24 cellular contexts compared by ENCODE assay signal in genomic region chr15:56893349-56893678, GRCh38.
"Had no signal": no experiment of that assay in that cellular context is flagged by ENCODE, and none has a peak within 500 bp of the region (broad histone marks: within the 10 kb centered on the region; RNA-seq: fewer than 3 reads in every experiment).

No MANE protein-coding gene starts in this region.

- ATAC-seq: effector memory CD8-positive, alpha-beta T cell; left lung; lower lobe of right lung; stimulated activated naive B cell treated with anti-CD40 and anti-IgM and Interleukin-4, amounts not matched to agents 10 μg/mL and 1 μg/mL and 100 μg/mL, for 72 hours; stimulated activated naive CD8-positive, alpha-beta T cell treated with anti-CD3 and anti-CD28 coated beads, Interleukin-15, amount 100 ng/mL, for 72 hours; upper lobe of right lung had no signal

- H3K27me3 ChIP-seq: esophagus squamous epithelium, hepatocyte, left lung, ovary, sigmoid colon, suprapubic skin, transverse colon, upper lobe of right lung, uterus had no signal

- H3K27ac Mint-ChIP-seq: effector memory CD8-positive, alpha-beta T cell; naive B cell; nephron; neural progenitor cell; stimulated activated naive B cell treated with anti-CD40 and anti-IgM and Interleukin-4, amounts not matched to agents 10 μg/mL and 1 μg/mL and 100 μg/mL, for 72 hours; stimulated activated naive CD8-positive, alpha-beta T cell treated with anti-CD3 and anti-CD28 coated beads, Interleukin-15, amount 100 ng/mL, for 72 hours had no signal

- H3K36me3 ChIP-seq: esophagus squamous epithelium, left lung, lower lobe of right lung, neural progenitor cell, ovary, sigmoid colon, suprapubic skin, transverse colon, upper lobe of right lung, uterus had no signal

- DNase-seq: cortex of kidney; effector memory CD8-positive, alpha-beta T cell; erythroblast; esophagus squamous epithelium; foreskin melanocyte; left cardiac atrium; left lung; lower lobe of right lung; naive B cell; ovary; posterior cingulate gyrus; sigmoid colon; small intestine; stimulated activated CD4-positive, alpha-beta T cell treated with anti-CD3 and anti-CD28 coated beads, Interleukin-15, amount 100 ng/mL, for 24 hours; stimulated activated CD4-positive, alpha-beta T cell treated with anti-CD3 and anti-CD28 coated beads, Interleukin-2, amount 100 ng/mL, for 48 hours; stimulated activated naive B cell treated with anti-CD40 and anti-IgM and Interleukin-4, amounts not matched to agents 10 μg/mL and 1 μg/mL and 100 μg/mL, for 72 hours; stimulated activated naive CD8-positive, alpha-beta T cell treated with anti-CD3 and anti-CD28 coated beads, Interleukin-15, amount 100 ng/mL, for 72 hours; transverse colon; upper lobe of right lung; uterus had no signal

- H3K4me3 Mint-ChIP-seq: effector memory CD8-positive, alpha-beta T cell; naive B cell; nephron; neural progenitor cell; stimulated activated naive B cell treated with anti-CD40 and anti-IgM and Interleukin-4, amounts not matched to agents 10 μg/mL and 1 μg/mL and 100 μg/mL, for 72 hours; stimulated activated naive CD8-positive, alpha-beta T cell treated with anti-CD3 and anti-CD28 coated beads, Interleukin-15, amount 100 ng/mL, for 72 hours had no signal

- H3K9me3 ChIP-seq: esophagus squamous epithelium, left lung, lower lobe of right lung, ovary, sigmoid colon, suprapubic skin, transverse colon, upper lobe of right lung, uterus had no signal

- H3K4me1 ChIP-seq: uterus had no signal

- H3K4me2 ChIP-seq: hepatocyte, neural progenitor cell had no signal

- H3K9me3 Mint-ChIP-seq: effector memory CD8-positive, alpha-beta T cell; nephron; neural progenitor cell had no signal

- H3K4me3 ChIP-seq: esophagus squamous epithelium, hepatocyte, left lung, lower lobe of right lung, neural progenitor cell, ovary, sigmoid colon, suprapubic skin, transverse colon, upper lobe of right lung, uterus had no signal

- H3K9ac ChIP-seq: neural progenitor cell had no signal

- H2AFZ ChIP-seq: hepatocyte, neural progenitor cell had no signal

- H3K27ac ChIP-seq: esophagus squamous epithelium, hepatocyte, left lung, lower lobe of right lung, neural progenitor cell, ovary, sigmoid colon, suprapubic skin, transverse colon, upper lobe of right lung, uterus had no signal

- H3K27me3 Mint-ChIP-seq: effector memory CD8-positive, alpha-beta T cell; naive B cell; stimulated activated naive B cell treated with anti-CD40 and anti-IgM and Interleukin-4, amounts not matched to agents 10 μg/mL and 1 μg/mL and 100 μg/mL, for 72 hours; stimulated activated naive CD8-positive, alpha-beta T cell treated with anti-CD3 and anti-CD28 coated beads, Interleukin-15, amount 100 ng/mL, for 72 hours had no signal
